Comparison of ENCODE assay signal across 20 cellular contexts in the genomic region with DNA sequence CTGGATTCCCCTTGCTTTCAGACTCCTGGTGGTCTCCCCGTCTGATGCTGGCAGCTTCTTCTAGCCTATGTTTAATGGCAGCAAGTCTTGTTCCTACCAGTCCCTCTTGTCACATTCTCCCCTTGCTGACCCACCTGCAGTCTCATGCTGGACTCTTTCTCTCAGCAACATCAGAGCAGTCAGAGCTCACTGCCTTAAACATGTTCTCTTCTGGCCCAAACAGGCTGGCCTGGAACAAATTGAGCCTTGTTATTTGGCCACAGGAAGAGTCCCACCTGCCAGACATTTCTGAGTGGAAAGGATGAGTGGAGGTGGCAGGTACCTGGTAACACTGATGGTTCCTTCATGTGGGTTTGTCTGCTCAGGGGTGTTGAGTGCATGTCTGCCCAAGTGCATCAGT.
"Had no signal": no experiment of that assay in that cellular context is flagged by ENCODE, and none has a peak within 500 bp of the region (broad histone marks: within the 10 kb centered on the region; RNA-seq: fewer than 3 reads in every experiment).

No MANE protein-coding gene starts in this region.

- H3K36me3 ChIP-seq: right lobe of liver, spleen, tibial artery, upper lobe of left lung, vagina had no signal

- H3K27ac Mint-ChIP-seq: effector memory CD8-positive, alpha-beta T cell; natural killer cell; stimulated activated memory B cell treated with anti-CD40 and anti-IgM and Interleukin-4, amounts not matched to agents 10 μg/mL and 1 μg/mL and 100 μg/mL, for 72 hours; stimulated activated naive CD8-positive, alpha-beta T cell treated with anti-CD3 and anti-CD28 coated beads, Interleukin-15, Interleukin-2, amounts not matched to agents 100 ng/mL and 50 ng/mL, for 24 hours had no signal

- H2AFZ ChIP-seq: parathyroid adenoma had no signal

- H3K4me1 ChIP-seq: parathyroid adenoma, psoas muscle, right lobe of liver, spleen, tibial artery, upper lobe of left lung, vagina had no signal

- ATAC-seq: effector memory CD8-positive, alpha-beta T cell; left colon; mucosa of descending colon; natural killer cell; psoas muscle; right lobe of liver; stimulated activated memory B cell treated with anti-CD40 and anti-IgM and Interleukin-4, amounts not matched to agents 10 μg/mL and 1 μg/mL and 100 μg/mL, for 72 hours had no signal

- H3K27me3 ChIP-seq: right lobe of liver, spleen, tibial artery, upper lobe of left lung, vagina had no signal

- H3K36me3 Mint-ChIP-seq: natural killer cell had no signal

- H3K4me3 ChIP-seq: mucosa of descending colon, psoas muscle, right lobe of liver, spleen, tibial artery, upper lobe of left lung, vagina had no signal

- H3K9me3 ChIP-seq: mucosa of descending colon, psoas muscle, right lobe of liver, tibial artery, vagina had no signal

- H3K27me3 Mint-ChIP-seq: stimulated activated naive CD8-positive, alpha-beta T cell treated with anti-CD3 and anti-CD28 coated beads, Interleukin-15, Interleukin-2, amounts not matched to agents 100 ng/mL and 50 ng/mL, for 24 hours had no signal

- H3K4me1 Mint-ChIP-seq: natural killer cell; stimulated activated memory B cell treated with anti-CD40 and anti-IgM and Interleukin-4, amounts not matched to agents 10 μg/mL and 1 μg/mL and 100 μg/mL, for 72 hours had no signal

- H3K4me3 Mint-ChIP-seq: effector memory CD8-positive, alpha-beta T cell; natural killer cell; stimulated activated memory B cell treated with anti-CD40 and anti-IgM and Interleukin-4, amounts not matched to agents 10 μg/mL and 1 μg/mL and 100 μg/mL, for 72 hours; stimulated activated naive CD8-positive, alpha-beta T cell treated with anti-CD3 and anti-CD28 coated beads, Interleukin-15, Interleukin-2, amounts not matched to agents 100 ng/mL and 50 ng/mL, for 24 hours had no signal

- H3K9me3 Mint-ChIP-seq: effector memory CD8-positive, alpha-beta T cell; natural killer cell had no signal

- DNase-seq: effector memory CD8-positive, alpha-beta T cell; foreskin melanocyte; hippocampal formation; left colon; mucosa of descending colon; natural killer cell; occipital lobe; psoas muscle; retina; right lobe of liver; spleen; stimulated activated CD4-positive, alpha-beta T cell treated with anti-CD3 and anti-CD28 coated beads, Interleukin-15, amount 100 ng/mL, for 24 hours; stimulated activated CD4-positive, alpha-beta T cell treated with anti-CD3 and anti-CD28 coated beads, Interleukin-1b, Interleukin-23, amount 100 ng/mL, for 48 hours; stimulated activated CD4-positive, alpha-beta T cell treated with anti-CD3 and anti-CD28 coated beads, Interleukin-4, amount 100 ng/mL, for 24 hours; upper lobe of left lung had no signal

- H3K27ac ChIP-seq: parathyroid adenoma, psoas muscle, right lobe of liver, spleen, tibial artery, upper lobe of left lung, vagina had no signal

- H3K9ac ChIP-seq: parathyroid adenoma had no signal
